Comparison of ENCODE assay signal across 18 cellular contexts in genomic region chr7:46741924-46742607, GRCh38.
"Had no signal": no experiment of that assay in that cellular context is flagged by ENCODE, and none has a peak within 500 bp of the region (broad histone marks: within the 10 kb centered on the region; RNA-seq: fewer than 3 reads in every experiment).

No MANE protein-coding gene starts in this region.

- H3K4me1 Mint-ChIP-seq: activated CD4-positive, alpha-beta T cell treated with anti-CD3 and anti-CD28 coated beads for 36 hours; activated naive CD8-positive, alpha-beta T cell treated with anti-CD3 and anti-CD28 coated beads for 36 hours; endodermal cell had no signal

- H3K27me3 Mint-ChIP-seq: activated CD4-positive, alpha-beta T cell treated with anti-CD3 and anti-CD28 coated beads for 36 hours; activated naive CD8-positive, alpha-beta T cell treated with anti-CD3 and anti-CD28 coated beads for 36 hours had no signal

- H3K36me3 Mint-ChIP-seq: activated naive CD8-positive, alpha-beta T cell treated with anti-CD3 and anti-CD28 coated beads for 36 hours; WTC11 had no signal

- H3K27me3 ChIP-seq: foreskin keratinocyte, sigmoid colon, upper lobe of left lung had no signal

- H3K36me3 ChIP-seq: sigmoid colon, upper lobe of left lung had no signal

- ATAC-seq: activated CD4-positive, alpha-beta T cell treated with anti-CD3 and anti-CD28 coated beads for 36 hours; foreskin keratinocyte; WTC11 had no signal

- H3K4me3 ChIP-seq: coronary artery, sigmoid colon, upper lobe of left lung had no signal

- DNase-seq: activated CD4-positive, alpha-beta T cell treated with anti-CD3 and anti-CD28 coated beads for 36 hours; activated CD4-positive, alpha-beta T cell treated with anti-CD3 and anti-CD28 coated beads, Interleukin-2, amount 50 U/mL, for 4 hours; activated CD8-positive, alpha-beta memory T cell treated with anti-CD3 and anti-CD28 coated beads, Interleukin-2, amount 50 U/mL, for 48 hours; activated naive CD4-positive, alpha-beta T cell treated with Interleukin-2 at 50 U/mL for 16 hours; activated naive CD8-positive, alpha-beta T cell treated with anti-CD3 and anti-CD28 coated beads for 36 hours; activated T-cell treated with anti-CD3 and anti-CD28 coated beads, Interleukin-2, amount 50 U/mL, for 48 hours; cerebellar nuclear complex; endodermal cell; foreskin keratinocyte; left ventricle myocardium superior; nucleus accumbens; sigmoid colon; stimulated activated CD4-positive, alpha-beta T cell treated with anti-CD3 and anti-CD28 coated beads, Interleukin-2, amount 100 ng/mL, for 48 hours; stimulated activated naive CD4-positive, alpha-beta T cell treated with Interleukin-2 at 50 U/mL for 16 hours; T-helper 9 cell; upper lobe of left lung had no signal

- H3K27ac ChIP-seq: coronary artery, foreskin keratinocyte, sigmoid colon, upper lobe of left lung had no signal

- H3K4me1 ChIP-seq: foreskin keratinocyte, upper lobe of left lung had no signal

- H3K27ac Mint-ChIP-seq: activated CD4-positive, alpha-beta T cell treated with anti-CD3 and anti-CD28 coated beads for 36 hours; activated naive CD8-positive, alpha-beta T cell treated with anti-CD3 and anti-CD28 coated beads for 36 hours; endodermal cell; WTC11 had no signal

- H3K9me3 Mint-ChIP-seq: activated naive CD8-positive, alpha-beta T cell treated with anti-CD3 and anti-CD28 coated beads for 36 hours; endodermal cell; WTC11 had no signal

- H3K9me3 ChIP-seq: sigmoid colon, upper lobe of left lung had no signal

- H3K4me3 Mint-ChIP-seq: activated CD4-positive, alpha-beta T cell treated with anti-CD3 and anti-CD28 coated beads for 36 hours; activated naive CD8-positive, alpha-beta T cell treated with anti-CD3 and anti-CD28 coated beads for 36 hours; endodermal cell; WTC11 had no signal
